In genomic region chr5:35303152-35303551, GRCh38 we compare ENCODE assay signal across 19 cellular contexts.
A peak's percentile ranks its signal among the peaks of the same experiment; 100 is the strongest.
DNase-seq lines count a peak whose midpoint lies in the region; ATAC-seq lines count a peak whose summit lies in the region.
"Had no signal": no experiment of that assay in that cellular context is flagged by ENCODE, and none has a peak within 500 bp of the region (broad histone marks: within the 10 kb centered on the region; RNA-seq: fewer than 3 reads in every experiment).

No MANE protein-coding gene starts in this region.

- peak; percentile 26 for DNase-seq in kidney tubule cell (ENCODE audit: low spot score)
- no peak for DNase-seq in HuH-7.5 (ENCODE audit: low spot score)
- DNase-seq in T-helper 1 cell, result no peak
- no peak for DNase-seq in KG1 (lab: John Stamatoyannopoulos, UW)
- DNase-seq in NCI-H748 treated with DMSO at 0.1 percent for 48 hours (lab: John Stamatoyannopoulos, UW), result no peak
- DNase-seq: BE2C; DMS153; effector CD8-positive, alpha-beta T cell; lower lobe of right lung; NCI-H187 treated with DMSO at 0.1 percent for 48 hours; NCI-H526 treated with DMSO at 0.1 percent for 48 hours; nephron progenitor cell; retina; stimulated activated CD4-positive, alpha-beta T cell treated with anti-CD3 and anti-CD28 coated beads, Interleukin-1b, Interleukin-23, amount 100 ng/mL, for 48 hours; tibial artery had no signal

- ATAC-seq in GM19351 (IDR thresholded peaks at IDR 0.05; ENCODE audit: unreplicated experiment), result peak; percentile 58
- peak; percentile 62 for ATAC-seq in GM21723 (IDR thresholded peaks at IDR 0.05; ENCODE audit: unreplicated experiment)
- peak; percentile 57 for ATAC-seq in HG03432 (IDR thresholded peaks at IDR 0.05; ENCODE audit: unreplicated experiment)
- ATAC-seq: activated CD4-positive, CD25-positive, alpha-beta regulatory T cell treated with anti-CD3 and anti-CD28 coated beads, Interleukin-2, amount 50 U/mL, for 24 hours; lower lobe of right lung had no signal
